Comparison of ENCODE assay signal across 29 cellular contexts in the genomic region with DNA sequence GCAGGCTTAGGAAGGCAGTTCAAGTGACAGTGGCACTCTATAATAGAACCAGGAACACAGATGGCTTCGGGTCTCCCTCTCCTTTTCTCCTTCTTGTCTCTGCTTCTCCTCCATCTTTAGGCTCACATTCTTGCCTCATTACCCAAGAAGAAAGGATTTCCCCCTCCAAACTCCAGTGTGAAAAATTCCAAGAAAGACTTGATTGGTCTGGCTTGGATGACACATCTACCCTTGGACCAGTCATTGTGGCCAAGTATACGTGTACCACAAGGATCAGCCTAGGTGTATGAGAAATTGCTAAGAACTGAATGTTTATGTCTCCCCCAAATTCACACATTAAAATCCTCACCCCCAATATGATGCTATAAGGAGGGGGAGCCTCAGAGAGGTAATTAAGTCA.
"Had no signal": no experiment of that assay in that cellular context is flagged by ENCODE, and none has a peak within 500 bp of the region (broad histone marks: within the 10 kb centered on the region; RNA-seq: fewer than 3 reads in every experiment).

No MANE protein-coding gene starts in this region.

- ATAC-seq: left colon; naive thymus-derived CD4-positive, alpha-beta T cell; psoas muscle; stimulated activated naive B cell treated with anti-CD40 and anti-IgM and Interleukin-4, amounts not matched to agents 10 μg/mL and 1 μg/mL and 100 μg/mL, for 72 hours; WTC11 had no signal

- H3K4me2 ChIP-seq: smooth muscle cell had no signal

- DNase-seq: activated CD4-positive, alpha-beta memory T cell treated with anti-CD3 and anti-CD28 coated beads, Interleukin-2, amount 10 ng/mL, durations not matched to agents 7 days and 5 days; activated CD4-positive, alpha-beta T cell treated with anti-CD3 and anti-CD28 coated beads for 1 hour; activated CD4-positive, alpha-beta T cell treated with anti-CD3 and anti-CD28 coated beads, Interleukin-2, amount 10 ng/mL, durations not matched to agents 7 days and 5 days; activated CD8-positive, alpha-beta memory T cell treated with anti-CD3 and anti-CD28 coated beads, Interleukin-2, amount 50 U/mL, for 48 hours; activated gamma-delta T cell treated with Interleukin-2 at 50 U/mL for 16 hours; activated naive CD4-positive, alpha-beta T cell treated with anti-CD3 and anti-CD28 coated beads, Interleukin-2, amount 50 U/mL, for 16 hours; activated T-cell treated with anti-CD3 and anti-CD28 coated beads, Interleukin-2, amount 50 U/mL, for 24 hours; cerebellar nuclear complex; colonic mucosa; effector CD8-positive, alpha-beta T cell; glutamatergic neuron; left colon; midbrain; naive thymus-derived CD4-positive, alpha-beta T cell; ovary; psoas muscle; stimulated activated CD4-positive, alpha-beta T cell treated with anti-CD3 and anti-CD28 coated beads, Interleukin-1b, Interleukin-23, amount 100 ng/mL, for 48 hours; stimulated activated CD4-positive, alpha-beta T cell treated with anti-CD3 and anti-CD28 coated beads, Interleukin-4, amount 100 ng/mL, for 4 hours; stimulated activated CD8-positive, alpha-beta memory T cell treated with anti-CD3 and anti-CD28 coated beads, Interleukin-4, amount 100 ng/mL, for 48 hours; stimulated activated naive B cell treated with anti-CD40 and anti-IgM and Interleukin-4, amounts not matched to agents 10 μg/mL and 1 μg/mL and 100 μg/mL, for 72 hours; stomach; T1000; thyroid gland; upper lobe of left lung had no signal

- H3K27ac ChIP-seq: cardiac muscle cell, colonic mucosa, epithelial cell of prostate, ovary, psoas muscle, stomach, thyroid gland, upper lobe of left lung, vagina had no signal

- H3K36me3 ChIP-seq: cardiac muscle cell, colonic mucosa, ovary, stomach, thyroid gland, upper lobe of left lung, vagina had no signal

- H3K4me3 ChIP-seq: cardiac muscle cell, colonic mucosa, ovary, psoas muscle, smooth muscle cell, stomach, thyroid gland, upper lobe of left lung, vagina had no signal

- H3K9me3 ChIP-seq: colonic mucosa, ovary, psoas muscle, stomach, thyroid gland, upper lobe of left lung, vagina had no signal

- H3K4me1 ChIP-seq: colonic mucosa, thyroid gland had no signal

- H3K27me3 ChIP-seq: cardiac muscle cell, colonic mucosa, ovary, stomach, thyroid gland, upper lobe of left lung, vagina had no signal
